1 cellular context compared by ENCODE assay signal in genomic region chr3:65334045-65334665, GRCh38.
TF ChIP-seq lines count a peak whose summit lies in the region.

No MANE protein-coding gene starts in this region.

TF ChIP-seq in HepG2, 621 proteins besides CTCF, POLR2A, EP300 and RAD21 (continued from another document):
- no peak for TF ChIP-seq CREM (IDR thresholded peaks at IDR 0.05)
- TF ChIP-seq CREM (CRISPR knock-in tag; IDR thresholded peaks at IDR 0.05): no peak
